In the genomic region with DNA sequence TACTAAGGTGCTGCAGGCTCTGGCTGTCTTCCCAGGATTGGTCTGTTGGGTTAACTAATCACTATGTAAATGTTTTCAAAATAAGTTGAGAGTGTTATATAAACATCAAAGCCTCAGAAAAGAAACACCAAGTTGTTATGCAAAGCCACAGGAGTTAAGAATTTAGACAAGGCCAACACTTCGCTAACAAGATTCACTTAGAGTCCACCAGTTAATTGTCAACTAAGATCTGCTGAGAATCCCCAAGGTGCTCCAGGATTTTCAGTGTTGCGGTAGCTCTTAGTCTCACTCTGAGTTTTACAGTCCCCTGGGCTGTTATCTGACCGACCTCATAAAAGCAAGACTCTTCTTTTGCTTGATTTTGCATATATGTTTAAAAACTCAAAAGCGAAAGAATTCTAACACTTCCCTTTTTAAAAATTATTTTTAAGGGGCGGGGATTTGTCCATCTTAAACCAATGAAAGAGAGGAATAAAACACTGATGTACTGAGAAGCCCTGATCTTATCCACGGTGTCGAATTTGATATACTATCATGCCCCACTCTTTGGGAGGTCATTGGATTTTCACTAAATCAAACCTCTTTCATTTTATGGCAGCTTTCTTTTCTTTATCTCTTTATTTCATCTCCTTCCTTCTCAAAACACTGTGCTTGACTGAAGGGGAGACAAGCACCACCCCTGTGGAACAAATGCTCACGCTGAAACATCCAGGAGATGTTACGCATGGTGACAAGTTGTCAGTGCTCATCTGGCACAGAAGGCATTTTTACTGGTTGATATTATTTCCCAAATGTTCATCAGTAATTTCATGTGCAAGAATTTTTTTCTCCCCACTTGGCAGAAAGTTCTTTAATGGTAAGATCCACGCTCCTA, we compare ENCODE assay signal across 8 cellular contexts. TPM values are rescaled to one million over a fixed set of nuclear protein-coding genes. Genes with fewer than 3 reads are reported as not detected.
DNase-seq lines count a peak whose midpoint lies in the region; ATAC-seq and TF ChIP-seq lines count a peak whose summit lies in the region.

No MANE protein-coding gene starts in this region.

- H3K27me3 ChIP-seq in body of pancreas (no peaks in the 10 kb centered on the region), adrenal gland (no peaks in the 10 kb centered on the region)

- peak overlapping the region; percentile 93 to 99 (median 96) for H3K27ac Mint-ChIP-seq in CD14-positive monocyte
- peak overlapping the region; percentile 71 for H3K27ac Mint-ChIP-seq in stimulated activated effector memory CD8-positive, alpha-beta T cell treated with anti-CD3 and anti-CD28 coated beads, Interleukin-12 subunit alpha, Interleukin-12 subunit beta, amount 100 ng/mL, for 72 hours

- H3K4me3 Mint-ChIP-seq in CD14-positive monocyte = peak overlapping the region; percentile 66 to 85
- H3K4me3 Mint-ChIP-seq in stimulated activated effector memory CD8-positive, alpha-beta T cell treated with anti-CD3 and anti-CD28 coated beads, Interleukin-12 subunit alpha, Interleukin-12 subunit beta, amount 100 ng/mL, for 72 hours = peak overlapping the region; percentile 60

- DNase-seq in CD14-positive monocyte (ENCODE audit: low spot score) (no peak), body of pancreas (peak in 3 of 4 donors; percentile 50 to 68 (median 59)), adrenal gland (no peak), HuH-7.5 (ENCODE audit: low spot score) (no peak), GM19238 (ENCODE audit: insufficient read length, low spot score) (no peak)
- DNase-seq in stimulated activated effector memory CD8-positive, alpha-beta T cell treated with anti-CD3 and anti-CD28 coated beads, Interleukin-12 subunit alpha, Interleukin-12 subunit beta, amount 100 ng/mL, for 72 hours (ENCODE audit: low spot score in 2 of 2) = no peak

- H3K36me3 ChIP-seq in body of pancreas (replicated peaks in 1 of 2; ENCODE audit: insufficient read depth in 1 of 2, low read depth in 2 of 2) (no peaks in the 10 kb centered on the region), adrenal gland (replicated peaks in 1 of 2) (no peaks in the 10 kb centered on the region)

- H3K36me3 Mint-ChIP-seq in CD14-positive monocyte = peaks cover 24 to 30% of the 10 kb centered on the region in 2 donors
- peaks cover 36% of the 10 kb centered on the region for H3K36me3 Mint-ChIP-seq in stimulated activated effector memory CD8-positive, alpha-beta T cell treated with anti-CD3 and anti-CD28 coated beads, Interleukin-12 subunit alpha, Interleukin-12 subunit beta, amount 100 ng/mL, for 72 hours

- H3K27me3 Mint-ChIP-seq in CD14-positive monocyte (ENCODE audit: low read depth in 3 of 3) = no peaks in the 10 kb centered on the region

- H3K4me3 ChIP-seq in body of pancreas = no peak overlapping the region
- H3K4me3 ChIP-seq in adrenal gland = no peak overlapping the region

- H3K27ac ChIP-seq in body of pancreas = peak overlapping the region in 2 of 4 donors; percentile 25 to 39
- H3K27ac ChIP-seq in adrenal gland = no peak overlapping the region

- H3K4me1 ChIP-seq in body of pancreas = peaks cover 15% of the 10 kb centered on the region
- peaks cover 0 to 16% of the 10 kb centered on the region in 2 donors for H3K4me1 ChIP-seq in adrenal gland (replicated peaks in 1 of 2)

- ATAC-seq in GM19025 (IDR thresholded peaks at IDR 0.05; ENCODE audit: low read depth, unreplicated experiment) (peak; percentile 79), HG03103 (IDR thresholded peaks at IDR 0.05; ENCODE audit: low read depth, unreplicated experiment) (peak; percentile 58), body of pancreas (peak; percentile 83)
- no peak for ATAC-seq in stimulated activated effector memory CD8-positive, alpha-beta T cell treated with anti-CD3 and anti-CD28 coated beads, Interleukin-12 subunit alpha, Interleukin-12 subunit beta, amount 100 ng/mL, for 72 hours

- no peaks in the 10 kb centered on the region for H3K9me3 ChIP-seq in body of pancreas
- H3K9me3 ChIP-seq in adrenal gland (replicated peaks in 1 of 3) = no peaks in the 10 kb centered on the region

- peaks cover 82% of the 10 kb centered on the region for H3K4me1 Mint-ChIP-seq in CD14-positive monocyte
- peaks cover 79% of the 10 kb centered on the region for H3K4me1 Mint-ChIP-seq in stimulated activated effector memory CD8-positive, alpha-beta T cell treated with anti-CD3 and anti-CD28 coated beads, Interleukin-12 subunit alpha, Interleukin-12 subunit beta, amount 100 ng/mL, for 72 hours

- no peaks in the 10 kb centered on the region for H3K9me3 Mint-ChIP-seq in CD14-positive monocyte
- no peaks in the 10 kb centered on the region for H3K9me3 Mint-ChIP-seq in stimulated activated effector memory CD8-positive, alpha-beta T cell treated with anti-CD3 and anti-CD28 coated beads, Interleukin-12 subunit alpha, Interleukin-12 subunit beta, amount 100 ng/mL, for 72 hours

- TF ChIP-seq CTCF in CD14-positive monocyte (IDR thresholded peaks at IDR 0.05) = no peak
- no peak for TF ChIP-seq CTCF in body of pancreas (IDR thresholded peaks at IDR 0.05)
- no peak for TF ChIP-seq CTCF in adrenal gland (IDR thresholded peaks at IDR 0.05)

- intact Hi-C loops in CD14-positive monocyte (cut with micrococcal nuclease) = loop anchor here in 1 of 2 donors (10.0 kb wide), 1 partner anchor 101 kb away; no protein-coding TSS in a partner anchor
- intact Hi-C loops in body of pancreas (cut with DNase I) = no loop called here
- intact Hi-C loops in adrenal gland (cut with DNase I) = no loop called here

- 52 to 56% methylated on average over 10 of the region's 10 CpGs for WGBS in body of pancreas, 2 donors
- 75 to 82% (median 81%) methylated on average over 10 of the region's 10 CpGs for WGBS in adrenal gland, 4 donors

- no peak for TF ChIP-seq POLR2A in body of pancreas (IDR thresholded peaks at IDR 0.05)
- TF ChIP-seq POLR2A in adrenal gland (IDR thresholded peaks at IDR 0.05) = no peak

RNA-seq across cellular contexts. Expression of gene NIN, which starts 7.0 kb away (rescaled TPM):
- polyA plus RNA-seq in CD14-positive monocyte (10 to 100 TPM; 15.3 to 26.5 TPM), adrenal gland (1 to 10 TPM; 3.0 to 8.7 (median 6.8) TPM)
- total RNA-seq in body of pancreas (10 to 100 TPM in 1 of 2 donors, 1 to 10 TPM in 1; 6.6 to 16.9 TPM), adrenal gland (10 to 100 TPM; 13.5 to 22.4 (median 19.5) TPM)

RNA-seq across cellular contexts. Expression of gene ABHD12B, which starts 47.9 kb away (rescaled TPM):
- polyA plus RNA-seq in CD14-positive monocyte (under 1 TPM; 0.45 to 0.54 TPM), adrenal gland (under 1 TPM in 2 of 3 donors, not detected in 1; 0.10 to 0.42 TPM)
- total RNA-seq in body of pancreas (not detected), adrenal gland (under 1 TPM in 3 of 8 donors, not detected in 5; 0.34 to 0.46 (median 0.39) TPM)

Comparison
In these comparisons a context has a peak if more than half of its experiments do, and no peak if none do; other contexts are left out.
1. DNase-seq: peak in body of pancreas (3 of 4); none in CD14-positive monocyte (single experiment), stimulated activated effector memory CD8-positive, alpha-beta T cell treated with anti-CD3 and anti-CD28 coated beads, Interleukin-12 subunit alpha, Interleukin-12 subunit beta, amount 100 ng/mL, for 72 hours (0 of 2), adrenal gland (0 of 7), HuH-7.5 (single experiment) and GM19238 (single experiment).